ENCODE assay signal across 8 cellular contexts in genomic region chr1:211830055-211830329, GRCh38. TPM values are rescaled to one million over a fixed set of nuclear protein-coding genes. Genes with fewer than 3 reads are reported as not detected.
DNase-seq lines count a peak whose midpoint lies in the region; ATAC-seq and TF ChIP-seq lines count a peak whose summit lies in the region.

No MANE protein-coding gene starts in this region.

- H2AFZ ChIP-seq in osteoblast (ENCODE audit: low read length), result peak overlapping the region; percentile 85

- TF ChIP-seq CTCF in epithelial cell of esophagus (IDR thresholded peaks at IDR 0.05; ENCODE audit: insufficient read depth, low read depth, low read length, missing control alignments), result no peak
- TF ChIP-seq CTCF in osteoblast (IDR thresholded peaks at IDR 0.05; ENCODE audit: extremely low read depth, low read depth, low read length), result no peak

- peaks cover 9% of the 10 kb centered on the region for H3K4me1 ChIP-seq in osteoblast (ENCODE audit: insufficient read depth, low read length)

- no peaks in the 10 kb centered on the region for H3K36me3 ChIP-seq in osteoblast (ENCODE audit: insufficient read depth, low read length)

- peak overlapping the region; percentile 87 for H3K4me2 ChIP-seq in osteoblast (ENCODE audit: insufficient read depth, low read length)

- DNase-seq in ELF-1 (ENCODE audit: low read depth, low spot score) (peak; percentile 5), epithelial cell of esophagus (ENCODE audit: low read depth) (no peak), osteoblast (ENCODE audit: insufficient read length, low spot score, missing footprints) (no peak), NCI-H510A (lab: John Stamatoyannopoulos, UW) (no peak)
- no peak for DNase-seq in activated CD4-positive, CD25-positive, alpha-beta regulatory T cell treated with anti-CD3 and anti-CD28 coated beads, Interleukin-2, amount 50 U/mL, for 72 hours

- H3K4me3 ChIP-seq in epithelial cell of esophagus (ENCODE audit: low read length) (peak overlapping the region; percentile 59), osteoblast (ENCODE audit: insufficient read depth, low read length) (peak overlapping the region; percentile 85)

- peak overlapping the region; percentile 29 for H3K27ac ChIP-seq in osteoblast (ENCODE audit: low read depth, low read length)

- H4K20me1 ChIP-seq in osteoblast (ENCODE audit: insufficient read depth, low read length), result no peaks in the 10 kb centered on the region

- H3K27me3 ChIP-seq in osteoblast (ENCODE audit: insufficient read depth, low read length), result no peaks in the 10 kb centered on the region

- no peaks in the 10 kb centered on the region for H3K9me3 ChIP-seq in osteoblast (ENCODE audit: low read depth, low read length)

- peaks cover 12% of the 10 kb centered on the region for H3K79me2 ChIP-seq in osteoblast (ENCODE audit: insufficient read depth, low read length)

- ATAC-seq in HG02840 (IDR thresholded peaks at IDR 0.05; ENCODE audit: low FRiP score, unreplicated experiment), result peak; percentile 27
- ATAC-seq in SK-N-SH treated with all-trans-retinoic acid at 6 μM for 48 hours, result peak; percentile 8
- no peak for ATAC-seq in GM18870 (IDR thresholded peaks at IDR 0.05; ENCODE audit: unreplicated experiment)

TF ChIP-seq in SK-N-SH treated with all-trans-retinoic acid at 6 μM for 48 hours, 23 proteins besides CTCF, POLR2A, EP300 and RAD21:
- TF ChIP-seq CREB5 (CRISPR knock-in tag; IDR thresholded peaks at IDR 0.05; ENCODE audit: low read depth), result no peak
- no peak for TF ChIP-seq POU6F1 (CRISPR knock-in tag; IDR thresholded peaks at IDR 0.05; ENCODE audit: borderline replicate concordance, low read depth)
- TF ChIP-seq ZFP30 (CRISPR knock-in tag; IDR thresholded peaks at IDR 0.05), result no peak
- TF ChIP-seq PATZ1 (CRISPR knock-in tag; IDR thresholded peaks at IDR 0.05; ENCODE audit: borderline replicate concordance), result no peak
- TF ChIP-seq BACH2 (CRISPR knock-in tag; IDR thresholded peaks at IDR 0.05; ENCODE audit: borderline replicate concordance), result no peak
- TF ChIP-seq ZFP3 (CRISPR knock-in tag; IDR thresholded peaks at IDR 0.05), result no peak
- no peak for TF ChIP-seq ZNF8 (CRISPR knock-in tag; IDR thresholded peaks at IDR 0.05)
- TF ChIP-seq CSRNP3 (CRISPR knock-in tag; IDR thresholded peaks at IDR 0.05), result no peak
- no peak for TF ChIP-seq ZC3H10 (CRISPR knock-in tag; IDR thresholded peaks at IDR 0.05)
- no peak for TF ChIP-seq CSDC2 (CRISPR knock-in tag; IDR thresholded peaks at IDR 0.05)
- TF ChIP-seq ZNF565 (CRISPR knock-in tag; conservative IDR thresholded peaks at IDR 0.05; ENCODE audit: low read depth), result no peak
- TF ChIP-seq ARNTL (CRISPR knock-in tag; IDR thresholded peaks at IDR 0.05; ENCODE audit: borderline replicate concordance, low read depth), result no peak
- TF ChIP-seq ZNF70 (CRISPR knock-in tag; IDR thresholded peaks at IDR 0.05), result no peak
- TF ChIP-seq PPARA (CRISPR knock-in tag; IDR thresholded peaks at IDR 0.05; ENCODE audit: borderline replicate concordance), result no peak

RNA-seq across cellular contexts. Expression of gene LPGAT1, which starts 0.6 kb away (rescaled TPM):
- 43.4 and 60.4 TPM in 2 replicates for total RNA-seq in osteoblast
